ENCODE assay signal across 1 cellular context in genomic region chr1:40383095-40383487, GRCh38.
A peak's percentile ranks its signal among the peaks of the same experiment; 100 is the strongest.
TF ChIP-seq lines count a peak whose summit lies in the region.

No MANE protein-coding gene starts in this region.

TF ChIP-seq in K562, 482 proteins besides CTCF, POLR2A, EP300 and RAD21 (continued from another document and continues in another):
- 0 out of 2 replicates have a peak, but pooled peaks have one; percentile 19 for TF ChIP-seq ATF6 (CRISPR knock-in tag; IDR thresholded peaks at IDR 0.05)
- no peak for TF ChIP-seq KLF13 (tag; IDR thresholded peaks at IDR 0.05; ENCODE audit: borderline replicate concordance, low read depth)
- no peak for TF ChIP-seq RBM15 (IDR thresholded peaks at IDR 0.05; ENCODE audit: insufficient read depth, low read length)
- TF ChIP-seq GTF2B (IDR thresholded peaks at IDR 0.05; ENCODE audit: extremely low read depth, insufficient read length) = no peak
- 0 out of 2 replicates have a peak, but pooled peaks have one; percentile 25 for TF ChIP-seq JUND (IDR thresholded peaks at IDR 0.05; ENCODE audit: borderline replicate concordance, low read depth, low read length)
- TF ChIP-seq JUND (tag; IDR thresholded peaks at IDR 0.05; ENCODE audit: borderline replicate concordance, low read depth, low read length) = no peak; the same call in 2 of the 3 replicates
- TF ChIP-seq NR1H2 (CRISPR knock-in tag; IDR thresholded peaks at IDR 0.05) = no peak
- peak in 1 of 2 experiments; percentile 70; a peak in 1 of 4 replicates for TF ChIP-seq ZMIZ1 (IDR thresholded peaks at IDR 0.05; ENCODE audit: low read depth in 2 of 2, low read length in 2 of 2)
- no peak for TF ChIP-seq STAT6 (CRISPR knock-in tag; IDR thresholded peaks at IDR 0.05)
- TF ChIP-seq FOXP1 (CRISPR knock-in tag; IDR thresholded peaks at IDR 0.05) = no peak
- TF ChIP-seq BRCA1 (IDR thresholded peaks at IDR 0.05) = no peak
- TF ChIP-seq BRCA1 (CRISPR knock-in tag; IDR thresholded peaks at IDR 0.05) = no peak
- TF ChIP-seq ZNF592 (IDR thresholded peaks at IDR 0.05) = peak; percentile 25; the same call in 1 of the 2 replicates
- no peak for TF ChIP-seq SP2 (IDR thresholded peaks at IDR 0.05; ENCODE audit: extremely low read depth, low read depth, low read length, poor library complexity, severe bottlenecking)
- no peak for TF ChIP-seq ILF3 (IDR thresholded peaks at IDR 0.05; ENCODE audit: borderline replicate concordance)
- no peak for TF ChIP-seq PURB (CRISPR knock-in tag; IDR thresholded peaks at IDR 0.05; ENCODE audit: low read depth)
- TF ChIP-seq FOXA3 (CRISPR knock-in tag; conservative IDR thresholded peaks at IDR 0.05 in 1 of 2, IDR thresholded peaks at IDR 0.05 in 1 of 2) = no peak
- peak; percentile 90 for TF ChIP-seq GATA2 (CRISPR knock-in tag; IDR thresholded peaks at IDR 0.05)
- no peak for TF ChIP-seq ZNF444 (CRISPR knock-in tag; IDR thresholded peaks at IDR 0.05)
- TF ChIP-seq NCOA4 (IDR thresholded peaks at IDR 0.05; ENCODE audit: partially characterized antibody) = no peak
- no peak for TF ChIP-seq GMEB1 (CRISPR knock-in tag; IDR thresholded peaks at IDR 0.05)
- no peak for TF ChIP-seq PCBP2 (IDR thresholded peaks at IDR 0.05; ENCODE audit: low read depth, low read length, poor library complexity, severe bottlenecking)
- TF ChIP-seq PHB (CRISPR knock-in tag; IDR thresholded peaks at IDR 0.05) = no peak
- TF ChIP-seq ZNF655 (CRISPR knock-in tag; IDR thresholded peaks at IDR 0.05) = no peak
- TF ChIP-seq ARID3B (CRISPR knock-in tag; IDR thresholded peaks at IDR 0.05; ENCODE audit: borderline replicate concordance) = no peak
- no peak; the same call in 1 of the 2 replicates for TF ChIP-seq HIVEP1 (CRISPR knock-in tag; IDR thresholded peaks at IDR 0.05)
- TF ChIP-seq RBM39 (optimal IDR thresholded peaks at IDR 0.05; ENCODE audit: low read depth, low read length) = no peak
- no peak for TF ChIP-seq FUS (optimal IDR thresholded peaks at IDR 0.05; ENCODE audit: low read depth, low read length)
- TF ChIP-seq ATF3 (IDR thresholded peaks at IDR 0.05) = no peak
- TF ChIP-seq ATF3 (CRISPR knock-in tag; conservative IDR thresholded peaks at IDR 0.05) = no peak
- no peak for TF ChIP-seq CBX8 (IDR thresholded peaks at IDR 0.05; ENCODE audit: borderline replicate concordance, extremely low read depth, low read depth, low read length, poor library complexity, severe bottlenecking)
- TF ChIP-seq CEBPB (tag; IDR thresholded peaks at IDR 0.05) = no peak
- TF ChIP-seq TEAD1 (CRISPR knock-in tag; IDR thresholded peaks at IDR 0.05) = no peak
- no peak for TF ChIP-seq ILK (tag; IDR thresholded peaks at IDR 0.05; ENCODE audit: borderline replicate concordance, low read depth)
- no peak for TF ChIP-seq CBX1 (IDR thresholded peaks at IDR 0.05; ENCODE audit: low read depth)
- TF ChIP-seq TAF15 (IDR thresholded peaks at IDR 0.05; ENCODE audit: low read depth, low read length) = no peak
